29 cellular contexts compared by ENCODE assay signal in the genomic region with DNA sequence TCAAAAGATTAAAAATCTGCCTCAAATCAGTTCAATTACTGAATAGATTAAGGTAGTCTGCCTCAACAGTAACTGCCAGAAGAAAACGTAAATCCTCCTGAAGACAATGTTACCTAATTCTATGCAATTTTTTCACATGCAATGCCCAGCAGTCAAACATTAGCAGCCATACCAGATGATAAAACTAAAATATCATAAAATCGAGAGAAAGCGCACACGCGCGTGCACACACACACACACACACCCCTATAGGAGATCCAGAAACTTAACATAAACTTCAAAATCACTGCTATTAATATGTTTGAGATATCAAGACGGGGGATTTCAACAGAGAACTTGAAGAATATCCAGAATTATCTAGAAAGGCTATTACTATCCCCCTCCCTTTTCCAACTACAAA.
"Had no signal": no experiment of that assay in that cellular context is flagged by ENCODE, and none has a peak within 500 bp of the region (broad histone marks: within the 10 kb centered on the region; RNA-seq: fewer than 3 reads in every experiment).

No MANE protein-coding gene starts in this region.

- H3K27ac ChIP-seq: stomach, suprapubic skin, testis, thoracic aorta, thyroid gland, tibial artery, tibial nerve, transverse colon, upper lobe of right lung, uterus, vagina had no signal

- H3K27me3 Mint-ChIP-seq: stimulated activated memory B cell treated with anti-CD40 and anti-IgM and Interleukin-4, amounts not matched to agents 10 μg/mL and 1 μg/mL and 100 μg/mL, for 72 hours; stimulated activated naive B cell treated with anti-CD40 and anti-IgM and Interleukin-4, amounts not matched to agents 10 μg/mL and 1 μg/mL and 100 μg/mL, for 72 hours; stimulated activated naive CD8-positive, alpha-beta T cell treated with anti-CD3 and anti-CD28 coated beads, Interleukin-15, amount 100 ng/mL, for 72 hours; stimulated activated naive CD8-positive, alpha-beta T cell treated with anti-CD3 and anti-CD28 coated beads, Interleukin-15, Interleukin-2, amounts not matched to agents 100 ng/mL and 50 ng/mL, for 24 hours; type B pancreatic cell had no signal

- H3K9me3 ChIP-seq: stomach, suprapubic skin, testis, thoracic aorta, thyroid gland, tibial artery, tibial nerve, transverse colon, upper lobe of left lung, upper lobe of right lung, uterus, vagina had no signal

- H3K9me3 Mint-ChIP-seq: stimulated activated effector memory CD8-positive, alpha-beta T cell treated with anti-CD3 and anti-CD28 coated beads, Interleukin-12 subunit alpha, Interleukin-12 subunit beta, amount 100 ng/mL, for 72 hours; stimulated activated memory B cell treated with anti-CD40 and anti-IgM and Interleukin-4, amounts not matched to agents 10 μg/mL and 1 μg/mL and 100 μg/mL, for 72 hours; stimulated activated naive B cell treated with anti-CD40 and anti-IgM and Interleukin-4, amounts not matched to agents 10 μg/mL and 1 μg/mL and 100 μg/mL, for 72 hours; stimulated activated naive CD8-positive, alpha-beta T cell treated with anti-CD3 and anti-CD28 coated beads, Interleukin-15, amount 100 ng/mL, for 72 hours; stimulated activated naive CD8-positive, alpha-beta T cell treated with anti-CD3 and anti-CD28 coated beads, Interleukin-15, Interleukin-2, amounts not matched to agents 100 ng/mL and 50 ng/mL, for 24 hours; type B pancreatic cell had no signal

- H3K27ac Mint-ChIP-seq: stimulated activated effector memory CD8-positive, alpha-beta T cell treated with anti-CD3 and anti-CD28 coated beads, Interleukin-12 subunit alpha, Interleukin-12 subunit beta, amount 100 ng/mL, for 72 hours; stimulated activated memory B cell treated with anti-CD40 and anti-IgM and Interleukin-4, amounts not matched to agents 10 μg/mL and 1 μg/mL and 100 μg/mL, for 72 hours; stimulated activated naive B cell treated with anti-CD40 and anti-IgM and Interleukin-4, amounts not matched to agents 10 μg/mL and 1 μg/mL and 100 μg/mL, for 72 hours; stimulated activated naive CD8-positive, alpha-beta T cell treated with anti-CD3 and anti-CD28 coated beads, Interleukin-15, amount 100 ng/mL, for 72 hours; stimulated activated naive CD8-positive, alpha-beta T cell treated with anti-CD3 and anti-CD28 coated beads, Interleukin-15, Interleukin-2, amounts not matched to agents 100 ng/mL and 50 ng/mL, for 24 hours; type B pancreatic cell had no signal

- H3K4me3 Mint-ChIP-seq: stimulated activated effector memory CD8-positive, alpha-beta T cell treated with anti-CD3 and anti-CD28 coated beads, Interleukin-12 subunit alpha, Interleukin-12 subunit beta, amount 100 ng/mL, for 72 hours; stimulated activated memory B cell treated with anti-CD40 and anti-IgM and Interleukin-4, amounts not matched to agents 10 μg/mL and 1 μg/mL and 100 μg/mL, for 72 hours; stimulated activated naive B cell treated with anti-CD40 and anti-IgM and Interleukin-4, amounts not matched to agents 10 μg/mL and 1 μg/mL and 100 μg/mL, for 72 hours; stimulated activated naive CD8-positive, alpha-beta T cell treated with anti-CD3 and anti-CD28 coated beads, Interleukin-15, amount 100 ng/mL, for 72 hours; stimulated activated naive CD8-positive, alpha-beta T cell treated with anti-CD3 and anti-CD28 coated beads, Interleukin-15, Interleukin-2, amounts not matched to agents 100 ng/mL and 50 ng/mL, for 24 hours; type B pancreatic cell had no signal

- H3K4me1 ChIP-seq: testis, uterus had no signal

- H3K36me3 ChIP-seq: stomach, suprapubic skin, thoracic aorta, thyroid gland, tibial artery, tibial nerve, transverse colon, upper lobe of left lung, upper lobe of right lung, uterus, vagina had no signal

- H3K4me3 ChIP-seq: stomach, suprapubic skin, testis, thoracic aorta, thyroid gland, tibial artery, tibial nerve, transverse colon, upper lobe of left lung, upper lobe of right lung, uterus, vagina had no signal

- H3K36me3 Mint-ChIP-seq: stimulated activated effector memory CD8-positive, alpha-beta T cell treated with anti-CD3 and anti-CD28 coated beads, Interleukin-12 subunit alpha, Interleukin-12 subunit beta, amount 100 ng/mL, for 72 hours; stimulated activated memory B cell treated with anti-CD40 and anti-IgM and Interleukin-4, amounts not matched to agents 10 μg/mL and 1 μg/mL and 100 μg/mL, for 72 hours; stimulated activated naive B cell treated with anti-CD40 and anti-IgM and Interleukin-4, amounts not matched to agents 10 μg/mL and 1 μg/mL and 100 μg/mL, for 72 hours; type B pancreatic cell had no signal

- H3K27me3 ChIP-seq: stomach, suprapubic skin, testis, thyroid gland, tibial artery, tibial nerve, transverse colon, upper lobe of left lung, upper lobe of right lung, uterus, vagina had no signal

- DNase-seq: stimulated activated CD4-positive, alpha-beta T cell treated with anti-CD3 and anti-CD28 coated beads, Interleukin-2, amount 100 ng/mL, for 48 hours; stimulated activated CD4-positive, alpha-beta T cell treated with anti-CD3 and anti-CD28 coated beads, Interleukin-4, amount 100 ng/mL, for 1 hour; stimulated activated CD4-positive, alpha-beta T cell treated with anti-CD3 and anti-CD28 coated beads, Interleukin-4, amount 100 ng/mL, for 24 hours; stimulated activated CD4-positive, alpha-beta T cell treated with anti-CD3 and anti-CD28 coated beads, Interleukin-4, amount 100 ng/mL, for 4 hours; stimulated activated CD8-positive, alpha-beta memory T cell treated with anti-CD3 and anti-CD28 coated beads, Interleukin-4, amount 100 ng/mL, for 48 hours; stimulated activated naive B cell treated with anti-CD40 and anti-IgM and Interleukin-4, amounts not matched to agents 10 μg/mL and 1 μg/mL and 100 μg/mL, for 72 hours; stimulated activated naive CD4-positive, alpha-beta T cell; stimulated activated naive CD4-positive, alpha-beta T cell treated with Interleukin-2 at 50 U/mL for 16 hours; stimulated activated naive CD8-positive, alpha-beta T cell treated with anti-CD3 and anti-CD28 coated beads, Interleukin-15, amount 100 ng/mL, for 72 hours; stimulated activated naive CD8-positive, alpha-beta T cell treated with anti-CD3 and anti-CD28 coated beads, Interleukin-15, Interleukin-2, amounts not matched to agents 100 U/mL and 50 U/mL, for 24 hours; stomach; substantia nigra; testis; thyroid gland; tibial artery; transverse colon; trophoblast cell; upper lobe of left lung; upper lobe of right lung; uterus had no signal

- ATAC-seq: stimulated activated effector memory CD8-positive, alpha-beta T cell treated with anti-CD3 and anti-CD28 coated beads, Interleukin-12 subunit alpha, Interleukin-12 subunit beta, amount 100 ng/mL, for 72 hours; stimulated activated memory B cell treated with anti-CD40 and anti-IgM and Interleukin-4, amounts not matched to agents 10 μg/mL and 1 μg/mL and 100 μg/mL, for 72 hours; stimulated activated naive B cell treated with anti-CD40 and anti-IgM and Interleukin-4, amounts not matched to agents 10 μg/mL and 1 μg/mL and 100 μg/mL, for 72 hours; stimulated activated naive CD8-positive, alpha-beta T cell treated with anti-CD3 and anti-CD28 coated beads, Interleukin-15, amount 100 ng/mL, for 72 hours; stimulated activated naive CD8-positive, alpha-beta T cell treated with anti-CD3 and anti-CD28 coated beads, Interleukin-15, Interleukin-2, amounts not matched to agents 100 U/mL and 50 U/mL, for 24 hours; upper lobe of right lung had no signal

- FAIRE-seq: urothelium cell line had no signal
